ENCODE assay signal across 19 cellular contexts in genomic region chr20:10649080-10649816, GRCh38. TPM values are rescaled to one million over a fixed set of nuclear protein-coding genes. Genes with fewer than 3 reads are reported as not detected.
DNase-seq lines count a peak whose midpoint lies in the region; ATAC-seq, FAIRE-seq and TF ChIP-seq lines count a peak whose summit lies in the region.
"Had no signal": no experiment of that assay in that cellular context is flagged by ENCODE, and none has a peak within 500 bp of the region (broad histone marks: within the 10 kb centered on the region; RNA-seq: fewer than 3 reads in every experiment).

No MANE protein-coding gene starts in this region.

- in situ Hi-C loops in HepG2 (cut with HindIII; ENCODE audit: extremely low pct_ligation_motif_present, low pct_unique_long_range_greater_than_20kb), result loop anchor here (10.0 kb wide), 1 partner anchor 214 kb away; the partner anchor contains the start of genes MKKS and SLX4IP

- no peak overlapping the region for H3K4ac ChIP-seq in trophoblast cell (ENCODE audit: low read depth, low read length)

- no peak for TF ChIP-seq EP300 in HepG2 (IDR thresholded peaks at IDR 0.05; ENCODE audit: low read depth in 2 of 2, low read length in 2 of 2)
- no peak for TF ChIP-seq EP300 in HepG2 (CRISPR knock-in tag; IDR thresholded peaks at IDR 0.05; ENCODE audit: borderline replicate concordance)

- no peak overlapping the region for H4K12ac ChIP-seq in trophoblast cell (ENCODE audit: low read depth, low read length)

- CTCF ChIA-PET in HepG2 (lab: Yijun Ruan, JAX; ENCODE audit: low intra/inter-chr PET ratio, low total read pairs), result no interaction called here

- no peak for FAIRE-seq in HepG2 (lab: Jason Lieb, UNC)
- FAIRE-seq: GM12892 had no signal

- TF ChIP-seq POLR2A in HepG2 (IDR thresholded peaks at IDR 0.05; ENCODE audit: insufficient read depth in 1 of 2, low read depth in 2 of 2, low read length in 2 of 2) (no peak), right lobe of liver (IDR thresholded peaks at IDR 0.05) (no peak)

- H3K79me2 ChIP-seq in HepG2 (ENCODE audit: insufficient read depth, low read length), result peaks cover 5% of the 10 kb centered on the region
- peaks cover 4% of the 10 kb centered on the region for H3K79me2 ChIP-seq in trophoblast cell (ENCODE audit: control insufficient read depth, insufficient read depth, low read length, poor library complexity)

- TF ChIP-seq CTCF in HepG2 (CRISPR knock-in tag; IDR thresholded peaks at IDR 0.05), result no peak
- TF ChIP-seq CTCF in right lobe of liver (IDR thresholded peaks at IDR 0.05), result no peak

- peak overlapping the region; percentile 54 for H4K8ac ChIP-seq in trophoblast cell (ENCODE audit: low read depth, low read length)

- H4K91ac ChIP-seq in trophoblast cell (ENCODE audit: low read depth, low read length), result peak overlapping the region; percentile 5

- no peak overlapping the region for H3K4me3 ChIP-seq in HepG2 (replicated peaks in 1 of 3; ENCODE audit: insufficient read depth in 1 of 3, low read depth in 2 of 3, low read length in 3 of 3)
- no peak overlapping the region for H3K4me3 ChIP-seq in right lobe of liver
- H3K4me3 ChIP-seq in trophoblast cell (ENCODE audit: low read depth, low read length), result no peak overlapping the region
- H3K4me3 ChIP-seq: left lung, sigmoid colon had no signal

- peak overlapping the region; percentile 37 for H2BK120ac ChIP-seq in trophoblast cell (ENCODE audit: insufficient read depth, low read length, poor library complexity)

- H3K9ac ChIP-seq in HepG2 (ENCODE audit: insufficient read depth, low read depth, low read length) (no peak overlapping the region), trophoblast cell (ENCODE audit: low read length) (no peak overlapping the region)

- H2AFZ ChIP-seq in HepG2 (ENCODE audit: low read length) (no peak overlapping the region), trophoblast cell (ENCODE audit: insufficient read depth, low read length, poor library complexity) (no peak overlapping the region)

- H4K20me1 ChIP-seq in HepG2 (ENCODE audit: insufficient read depth, low read length), result no peaks in the 10 kb centered on the region

- intact Hi-C loops in HepG2 (cut with micrococcal nuclease; ENCODE audit: unreplicated experiment) (no loop called here), right lobe of liver (cut with DNase I) (no loop called here)

- no peak for ATAC-seq in HepG2
- no peak for ATAC-seq in right lobe of liver
- ATAC-seq: left lung; naive thymus-derived CD8-positive, alpha-beta T cell had no signal

- peak overlapping the region; percentile 6 for H3K18ac ChIP-seq in trophoblast cell (ENCODE audit: low read length)

- H3K4me1 ChIP-seq in HepG2 (ENCODE audit: insufficient read depth, low read length) (peaks cover 25% of the 10 kb centered on the region), right lobe of liver (no peaks in the 10 kb centered on the region), trophoblast cell (ENCODE audit: control insufficient read depth in 1 of 2, insufficient read depth in 2 of 2, low read length in 2 of 2) (peaks cover 48 to 56% of the 10 kb centered on the region in 2 experiments)

- H2BK12ac ChIP-seq in trophoblast cell (ENCODE audit: low read length), result peak overlapping the region; percentile 68

- H2BK5ac ChIP-seq in trophoblast cell (ENCODE audit: low read depth, low read length, poor library complexity), result peak overlapping the region; percentile 25

- POLR2A ChIA-PET in HepG2 (lab: Yijun Ruan, JAX), result interaction anchor here (1.3 kb wide), 1 partner anchor 22 kb away, joined by 4 read pairs; no protein-coding TSS in a partner anchor

- H3K27ac ChIP-seq in HepG2 (ENCODE audit: extremely low read length, insufficient read depth, low read length) (no peak overlapping the region), right lobe of liver (no peak overlapping the region), epithelial cell of prostate (peak overlapping the region; percentile 28), trophoblast cell (ENCODE audit: low read depth, low read length) (peak overlapping the region; percentile 71)
- H3K27ac ChIP-seq: left lung had no signal

- 99% methylated on average over 8 of the region's 8 CpGs for WGBS in HepG2 (ENCODE audit: low lambda C conversion rate)
- WGBS in right lobe of liver (ENCODE audit: insufficient coverage, low coverage, low lambda C conversion rate, missing lambda C conversion rate), result 87% methylated on average over 7 of the region's 8 CpGs
- no CpG with 5 or more reads among the region's 8 CpGs for WGBS in trophoblast cell (ENCODE audit: extremely low coverage, insufficient coverage, insufficient read length)

- H3K14ac ChIP-seq in trophoblast cell (ENCODE audit: low read length), result peak overlapping the region; percentile 55

- H3K27me3 ChIP-seq in HepG2 (ENCODE audit: control insufficient read depth in 1 of 2, insufficient read depth in 2 of 2, low read length in 2 of 2), result no peaks in the 10 kb centered on the region
- no peaks in the 10 kb centered on the region for H3K27me3 ChIP-seq in right lobe of liver
- no peaks in the 10 kb centered on the region for H3K27me3 ChIP-seq in trophoblast cell (ENCODE audit: insufficient read depth, low read length)
- H3K27me3 ChIP-seq: left lung, sigmoid colon had no signal

- H3K36me3 ChIP-seq in HepG2 (replicated peaks in 1 of 2; ENCODE audit: control insufficient read depth in 1 of 2, insufficient read depth in 2 of 2, low read length in 2 of 2) (peaks cover 85 to 95% of the 10 kb centered on the region in 2 experiments), right lobe of liver (peaks cover 0 to 25% (median 17%) of the 10 kb centered on the region in 4 donors), trophoblast cell (ENCODE audit: control insufficient read depth in 1 of 2, insufficient read depth in 2 of 2, low read length in 2 of 2) (peaks cover 43 to 75% of the 10 kb centered on the region in 2 experiments)

- no TSS peak for BruUV-seq in HepG2 (replicated peaks; lab: Mats Ljungman, UMichigan)

- H2AK5ac ChIP-seq in trophoblast cell (ENCODE audit: low read length), result peak overlapping the region; percentile 2

- no peak for TF ChIP-seq RAD21 in HepG2 (CRISPR knock-in tag; IDR thresholded peaks at IDR 0.05)

- no peaks in the 10 kb centered on the region for H3K9me3 ChIP-seq in HepG2 (ENCODE audit: low read length)
- no peaks in the 10 kb centered on the region for H3K9me3 ChIP-seq in right lobe of liver
- no peaks in the 10 kb centered on the region for H3K9me3 ChIP-seq in trophoblast cell (ENCODE audit: insufficient read depth, low read depth, low read length)
- H3K9me3 ChIP-seq: left lung, sigmoid colon had no signal

- no peak overlapping the region for H3K23ac ChIP-seq in trophoblast cell (ENCODE audit: low read length)

- DNase-seq in HepG2 (ENCODE audit: low spot score), result no peak
- DNase-seq in right lobe of liver, result no peak
- DNase-seq in epithelial cell of prostate (ENCODE audit: low read depth, low spot score), result no peak
- DNase-seq in trophoblast cell, result no peak
- DNase-seq in HPDE6-E6E7 (ENCODE audit: extremely low spot score), result no peak
- DNase-seq in mesenteric fat pad (ENCODE audit: low spot score), result no peak
- no peak for DNase-seq in GDM1 (lab: John Stamatoyannopoulos, UW)
- no peak for DNase-seq in SIG-M5 treated with dmso at 0.1 percent for 504 hours (lab: John Stamatoyannopoulos, UW; ENCODE audit: unreplicated experiment)
- DNase-seq: activated CD4-positive, CD25-positive, alpha-beta regulatory T cell treated with anti-CD3 and anti-CD28 coated beads, Interleukin-2, amount 50 U/mL, for 72 hours; CD8-positive, alpha-beta memory T cell; hypothalamus; left lung; naive thymus-derived CD8-positive, alpha-beta T cell; NCI-H226; NK-92 treated with Interleukin-12 subunit alpha and Interleukin-12 subunit beta, amount 100 ng/mL, for 24 hours; sigmoid colon; stimulated activated CD4-positive, alpha-beta T cell treated with anti-CD3 and anti-CD28 coated beads, Interleukin-4, amount 100 ng/mL, for 4 hours; T-helper 2 cell had no signal

- peaks cover 21% of the 10 kb centered on the region for H3K79me1 ChIP-seq in trophoblast cell (ENCODE audit: low read length)

- H3K4me2 ChIP-seq in HepG2 (ENCODE audit: low read depth, low read length) (no peak overlapping the region), trophoblast cell (ENCODE audit: low read length) (no peak overlapping the region)

TF ChIP-seq in HepG2, 621 proteins besides CTCF, POLR2A, EP300 and RAD21:
- TF ChIP-seq AGO2 (optimal IDR thresholded peaks at IDR 0.05; ENCODE audit: low read depth, low read length) (peak; percentile 7), ZBTB42 (CRISPR knock-in tag; IDR thresholded peaks at IDR 0.05) (no peak)
TF ChIP-seq in HepG2: peak in this region for 1.

RNA-seq across cellular contexts. Expression of gene JAG1, which starts 24.6 kb away (rescaled TPM):
- total RNA-seq in HepG2 (2016; rRNA removed; fragmentation: Illumina TruSeq; extraction: Trizol) (18.1 and 56.3 TPM in 2 replicates), right lobe of liver (1 to 10 TPM; 3.1 to 8.5 (median 6.7) TPM), mesenteric fat pad (96.7 TPM)
- 30.6 and 34.3 TPM in 2 replicates for total RNA-seq in HepG2 (2016; cell fraction: cytosol; rRNA removed; fragmentation: Illumina TruSeq; extraction: Trizol; ENCODE audit: low read depth)
- 15.5 and 55.3 TPM in 2 replicates for total RNA-seq in HepG2 (2016; cell fraction: insoluble cytoplasmic fraction; rRNA removed; fragmentation: Illumina TruSeq; extraction: Trizol)
- 13.4 and 15.1 TPM in 2 replicates for total RNA-seq in HepG2 (2016; cell fraction: membrane; rRNA removed; fragmentation: Illumina TruSeq; extraction: Trizol)
- total RNA-seq in HepG2 (2016; cell fraction: nucleus; rRNA removed; fragmentation: Illumina TruSeq; extraction: Trizol), result 102 and 121 TPM in 2 replicates
- polyA plus RNA-seq in HepG2 (2011; rRNA removed), result 43.0 and 47.1 TPM in 2 replicates
- polyA plus RNA-seq in HepG2 (2011; cell fraction: cytosol; rRNA removed), result 33.0 and 33.7 TPM in 2 replicates
- polyA plus RNA-seq in HepG2 (2011; cell fraction: nucleus; rRNA removed), result 120 and 155 TPM in 2 replicates
- polyA plus RNA-seq in HepG2 (2012), result 35.8 and 54.0 TPM in 2 replicates
- polyA plus RNA-seq in HepG2 (2016; cell fraction: cytosol; fragmentation: Illumina TruSeq; extraction: Trizol; ENCODE audit: low read depth), result 0.86 and 1.3 TPM in 2 replicates
- polyA plus RNA-seq in HepG2 (2016; cell fraction: insoluble cytoplasmic fraction; fragmentation: Illumina TruSeq; extraction: Trizol; ENCODE audit: low read depth), result 9.4 and 10.2 TPM in 2 replicates
- 2.2 and 3.0 TPM in 2 replicates for polyA plus RNA-seq in HepG2 (2016; cell fraction: membrane; fragmentation: Illumina TruSeq; extraction: Trizol; ENCODE audit: low read depth)
- polyA plus RNA-seq in HepG2 (2016; cell fraction: nucleus; fragmentation: Illumina TruSeq; extraction: Trizol; ENCODE audit: insufficient read depth, low read depth), result 112 and 122 TPM in 2 replicates
- 8.0 and 192 TPM in 2 replicates for polyA minus RNA-seq in HepG2 (2011; rRNA and poly(A)+ RNA removed; ENCODE audit: low replicate concordance)
- 103 and 108 TPM in 2 replicates for polyA minus RNA-seq in HepG2 (2011; cell fraction: cytosol; rRNA and poly(A)+ RNA removed)
- polyA minus RNA-seq in HepG2 (2011; cell fraction: nucleus; rRNA and poly(A)+ RNA removed), result 248 and 302 TPM in 2 replicates
- 34.3 and 36.3 TPM in 2 replicates for polyA plus RNA-seq in trophoblast cell (2013)

Comparison
In these comparisons a context has a peak if more than half of its experiments do, and no peak if none do; other contexts are left out.
1. H3K27ac ChIP-seq: peak in epithelial cell of prostate (single experiment) and trophoblast cell (single experiment); none in HepG2 (single experiment) and right lobe of liver (0 of 3).